Comparison of ENCODE assay signal across 1 cellular context in the genomic region with DNA sequence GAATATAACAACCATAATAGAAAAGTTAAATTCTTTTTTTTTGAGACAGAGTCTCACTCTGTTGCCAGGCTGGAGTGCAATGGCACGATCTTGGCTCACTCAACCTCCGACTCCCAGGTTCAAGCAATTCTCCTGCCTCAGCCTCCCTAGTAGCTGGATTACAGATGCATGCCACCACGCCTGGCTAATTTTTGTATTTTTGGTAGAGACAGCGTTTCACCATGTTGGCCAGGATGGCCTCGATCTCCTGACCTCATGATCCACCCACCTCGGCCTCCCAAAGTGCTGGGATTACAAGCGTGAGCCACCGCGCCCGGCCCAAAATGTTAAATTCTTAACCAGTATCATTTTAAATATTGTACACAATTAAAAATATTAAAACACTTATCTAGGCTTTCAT.
TF ChIP-seq lines count a peak whose summit lies in the region.

No MANE protein-coding gene starts in this region.

TF ChIP-seq in K562, 482 proteins besides CTCF, POLR2A, EP300 and RAD21:
- TF ChIP-seq CC2D1A (IDR thresholded peaks at IDR 0.05) (peak; percentile 58; the same call in 1 of the 2 replicates), DMBX1 (CRISPR knock-in tag; IDR thresholded peaks at IDR 0.05; ENCODE audit: borderline replicate concordance) (0 out of 2 replicates have a peak, but pooled peaks have one; percentile 28), EGR1 (conservative IDR thresholded peaks at IDR 0.05) (0 out of 2 replicates have a peak, but pooled peaks have one; percentile 9), ADNP (tag; IDR thresholded peaks at IDR 0.05) (peak; percentile 65)
TF ChIP-seq in K562: peak in this region for 4; not testable (repeated sequence) for 478.
